In genomic region chr1:243420968-243421675, GRCh38 we compare ENCODE assay signal across 8 cellular contexts.
DNase-seq lines count a peak whose midpoint lies in the region; ATAC-seq lines count a peak whose summit lies in the region.

No MANE protein-coding gene starts in this region.

- peak overlapping the region; percentile 19 to 29 for H3K4me3 Mint-ChIP-seq in effector memory CD8-positive, alpha-beta T cell

- no peaks in the 10 kb centered on the region for H3K9me3 Mint-ChIP-seq in effector memory CD8-positive, alpha-beta T cell

- H3K4me1 Mint-ChIP-seq in effector memory CD8-positive, alpha-beta T cell (ENCODE audit: low read depth in 2 of 2) = peaks cover 12% of the 10 kb centered on the region in 2 donors

- DNase-seq in DMS153 (lab: John Stamatoyannopoulos, UW) (peak; percentile 24), NCI-H1694 (lab: John Stamatoyannopoulos, UW) (peak; percentile 100), putamen (ENCODE audit: low spot score) (peak; percentile 36), NCI-H526 treated with DMSO at 0.1 percent for 48 hours (lab: John Stamatoyannopoulos, UW) (no peak)
- DNase-seq in effector memory CD8-positive, alpha-beta T cell = no peak

- H3K27me3 Mint-ChIP-seq in effector memory CD8-positive, alpha-beta T cell = no peaks in the 10 kb centered on the region

- peak overlapping the region; percentile 18 to 35 for H3K27ac Mint-ChIP-seq in effector memory CD8-positive, alpha-beta T cell

- ATAC-seq in effector memory CD8-positive, alpha-beta T cell (replicated peaks) = no peak
- ATAC-seq in HG03097 (IDR thresholded peaks at IDR 0.05; ENCODE audit: low FRiP score, unreplicated experiment) = no peak
- no peak for ATAC-seq in GM19324 (IDR thresholded peaks at IDR 0.05; ENCODE audit: low FRiP score, unreplicated experiment)
- no peak for ATAC-seq in GM18861 (IDR thresholded peaks at IDR 0.05; ENCODE audit: unreplicated experiment)

- peaks cover 6% of the 10 kb centered on the region for H3K36me3 Mint-ChIP-seq in effector memory CD8-positive, alpha-beta T cell (ENCODE audit: insufficient read depth)

Comparison
In these comparisons a context has a peak if more than half of its experiments do, and no peak if none do; other contexts are left out.
1. DNase-seq: peak in DMS153 (single experiment), NCI-H1694 (single experiment) and putamen (single experiment); none in effector memory CD8-positive, alpha-beta T cell (0 of 3) and NCI-H526 treated with DMSO at 0.1 percent for 48 hours (single experiment).